In the genomic region with DNA sequence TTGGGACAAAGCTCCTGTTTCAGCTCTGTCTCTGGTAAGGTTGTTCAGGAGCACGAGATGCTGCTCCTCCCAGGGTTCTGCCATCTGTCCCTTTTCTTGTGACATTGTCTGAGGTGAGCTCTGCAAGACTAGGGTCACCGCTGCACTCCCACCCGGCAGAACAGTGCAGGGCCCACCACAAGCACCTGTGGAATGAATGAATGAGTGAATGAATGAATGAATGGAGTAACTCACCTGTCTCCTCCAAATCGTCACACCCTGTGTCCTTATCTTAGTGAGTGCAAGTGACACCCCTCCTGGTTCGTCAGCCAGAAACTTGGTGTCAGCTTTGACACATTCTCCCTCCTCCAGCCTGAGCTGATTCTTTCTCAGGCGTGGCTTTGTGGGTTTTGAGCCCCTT, we compare ENCODE assay signal across 11 cellular contexts.
DNase-seq lines count a peak whose midpoint lies in the region; ATAC-seq and TF ChIP-seq lines count a peak whose summit lies in the region.
"Had no signal": no experiment of that assay in that cellular context is flagged by ENCODE, and none has a peak within 500 bp of the region (broad histone marks: within the 10 kb centered on the region; RNA-seq: fewer than 3 reads in every experiment).

No MANE protein-coding gene starts in this region.

- H4K20me1 ChIP-seq in H9 (ENCODE audit: control insufficient read depth, insufficient read depth, insufficient read length): no peaks in the 10 kb centered on the region

- H3K9me3 Mint-ChIP-seq in H9: no peaks in the 10 kb centered on the region
- no peaks in the 10 kb centered on the region for H3K9me3 Mint-ChIP-seq in chondrocyte (ENCODE audit: low read depth)
- H3K9me3 Mint-ChIP-seq in naive thymus-derived CD4-positive, alpha-beta T cell: peaks cover 0 to 3% (median 0%) of the 10 kb centered on the region in 11 donors

- H4K8ac ChIP-seq in H9 (replicated peaks; ENCODE audit: insufficient read length, low read depth, low read length): no peak overlapping the region

- no peaks in the 10 kb centered on the region for H3K36me3 ChIP-seq in naive thymus-derived CD4-positive, alpha-beta T cell (ENCODE audit: control insufficient read depth in 2 of 3, insufficient read depth in 3 of 3, low read length in 3 of 3)
- H3K36me3 ChIP-seq: pancreas, SJSA1 had no signal

- H3K4ac ChIP-seq in H9 (ENCODE audit: low read depth, low read length): no peak overlapping the region

- H3K4me2 ChIP-seq in H9 (ENCODE audit: insufficient read depth, insufficient read length, low read length): peak overlapping the region; percentile 57

- no peak for TF ChIP-seq CTCF in AG10803 (conservative IDR thresholded peaks at IDR 0.05; ENCODE audit: low read length)
- no peak for TF ChIP-seq CTCF in H9 (conservative IDR thresholded peaks at IDR 0.05)
- no peak for TF ChIP-seq CTCF in chondrocyte (IDR thresholded peaks at IDR 0.05)

- CTCF ChIA-PET in naive thymus-derived CD4-positive, alpha-beta T cell (lab: Charles Lee): interaction anchor here (0.7 to 3.3 kb wide), 3 partner anchors 10 to 279 kb away, joined by 3 to 35 read pairs (median 5); no protein-coding TSS in a partner anchor

- H3K27me3 ChIP-seq in H9 (ENCODE audit: insufficient read depth, low read length): peaks cover 12% of the 10 kb centered on the region
- peaks cover 0 to 9% of the 10 kb centered on the region in 2 donors for H3K27me3 ChIP-seq in naive thymus-derived CD4-positive, alpha-beta T cell (ENCODE audit: control insufficient read depth in 2 of 2, insufficient read depth in 2 of 2, low read length in 2 of 2)
- H3K27me3 ChIP-seq: pancreas, SJSA1 had no signal

- no peak overlapping the region for H2AFZ ChIP-seq in H9 (ENCODE audit: low read length)

- H3K27ac Mint-ChIP-seq in H9 (no peak overlapping the region), chondrocyte (ENCODE audit: unreplicated experiment) (no peak overlapping the region)
- H3K27ac Mint-ChIP-seq in naive thymus-derived CD4-positive, alpha-beta T cell: no peak overlapping the region

- H3K23ac ChIP-seq in H9 (ENCODE audit: insufficient read length, low read depth, low read length): no peak overlapping the region

- H2BK120ac ChIP-seq in H9 (ENCODE audit: low read depth, low read length, poor library complexity, severe bottlenecking): no peak overlapping the region

- POLR2A ChIA-PET in naive thymus-derived CD4-positive, alpha-beta T cell (lab: Charles Lee): interaction anchor here (1.4 kb wide), 1 partner anchor 67 kb away, joined by 4 read pairs; no protein-coding TSS in a partner anchor

- no peak overlapping the region for H3K27ac ChIP-seq in H9 (ENCODE audit: insufficient read length, low read depth, low read length)
- H3K27ac ChIP-seq in naive thymus-derived CD4-positive, alpha-beta T cell (ENCODE audit: low read depth, low read length): no peak overlapping the region
- H3K27ac ChIP-seq: pancreas, SJSA1 had no signal

- no peak overlapping the region for H3K14ac ChIP-seq in H9 (ENCODE audit: insufficient read depth, low read length)

- no peak overlapping the region for H2BK12ac ChIP-seq in H9 (ENCODE audit: insufficient read length, low read depth, low read length)

- H4K5ac ChIP-seq in H9 (ENCODE audit: insufficient read length, low read depth, low read length): no peak overlapping the region

- H3K4me1 ChIP-seq in H9 (ENCODE audit: insufficient read depth, low read length): peaks cover 5% of the 10 kb centered on the region; the same call in 1 of the 2 replicates
- H3K4me1 ChIP-seq in naive thymus-derived CD4-positive, alpha-beta T cell (ENCODE audit: control insufficient read depth in 2 of 2, insufficient read depth in 2 of 2, low read length in 2 of 2): peaks cover 9 to 11% of the 10 kb centered on the region in 2 donors
- H3K4me1 ChIP-seq: SJSA1 had no signal

- no peak overlapping the region for H2BK5ac ChIP-seq in H9 (ENCODE audit: insufficient read length, low read length)

- no peak for ATAC-seq in naive thymus-derived CD4-positive, alpha-beta T cell
- ATAC-seq in HG03432 (IDR thresholded peaks at IDR 0.05; ENCODE audit: unreplicated experiment) (no peak), HG03378 (IDR thresholded peaks at IDR 0.05; ENCODE audit: unreplicated experiment) (no peak)

- no peaks in the 10 kb centered on the region for H3K79me1 ChIP-seq in H9 (ENCODE audit: insufficient read depth, low read depth, low read length, poor library complexity, severe bottlenecking)

- peaks cover 40% of the 10 kb centered on the region for H3K27me3 Mint-ChIP-seq in H9 (ENCODE audit: low read depth)
- peaks cover 44% of the 10 kb centered on the region for H3K27me3 Mint-ChIP-seq in chondrocyte (ENCODE audit: low read depth)
- peaks cover 38 to 57% (median 50%) of the 10 kb centered on the region in 5 donors for H3K27me3 Mint-ChIP-seq in naive thymus-derived CD4-positive, alpha-beta T cell

- peaks cover 26 to 30% of the 10 kb centered on the region in 2 experiments for H3K4me1 Mint-ChIP-seq in H9
- peaks cover 11% of the 10 kb centered on the region for H3K4me1 Mint-ChIP-seq in chondrocyte (ENCODE audit: low read depth)
- peaks cover 8 to 20% (median 14%) of the 10 kb centered on the region in 7 donors for H3K4me1 Mint-ChIP-seq in naive thymus-derived CD4-positive, alpha-beta T cell

- H3K23me2 ChIP-seq in H9 (ENCODE audit: insufficient read length, low read depth, low read length, poor library complexity, severe bottlenecking): peaks cover 10% of the 10 kb centered on the region

- H3K18ac ChIP-seq in H9 (ENCODE audit: insufficient read length, low read depth, low read length): no peak overlapping the region

- peak overlapping the region; percentile 38 for H3K4me3 ChIP-seq in AG10803 (ENCODE audit: low read length)
- H3K4me3 ChIP-seq in naive thymus-derived CD4-positive, alpha-beta T cell (ENCODE audit: low read length): no peak overlapping the region
- H3K4me3 ChIP-seq: SJSA1 had no signal

- WGBS in H9 (ENCODE audit: extremely low coverage, insufficient read length, low lambda C conversion rate): no CpG with 5 or more reads among the region's 6 CpGs

- no peak overlapping the region for H3K9ac ChIP-seq in H9 (ENCODE audit: extremely low read depth, insufficient read length, low read length)

- H3K56ac ChIP-seq in H9 (ENCODE audit: insufficient read length, low read depth, low read length): no peak overlapping the region

- H2BK15ac ChIP-seq in H9 (ENCODE audit: low read depth, low read length): no peak overlapping the region

- peak overlapping the region; percentile 64 to 74 for H3K4me3 Mint-ChIP-seq in H9
- peak overlapping the region; percentile 65 for H3K4me3 Mint-ChIP-seq in chondrocyte (ENCODE audit: unreplicated experiment)
- H3K4me3 Mint-ChIP-seq in naive thymus-derived CD4-positive, alpha-beta T cell: peak overlapping the region; percentile 38 to 86 (median 76)

- H4K91ac ChIP-seq in H9 (ENCODE audit: insufficient read length, low read depth, low read length): no peak overlapping the region

- H2AK5ac ChIP-seq in H9 (ENCODE audit: insufficient read length, low read length): no peak overlapping the region

- H2BK20ac ChIP-seq in H9 (ENCODE audit: low read depth, low read length, poor library complexity, severe bottlenecking): no peak overlapping the region

- H3K36me3 Mint-ChIP-seq in H9 (ENCODE audit: insufficient read depth in 1 of 3, low read depth in 3 of 3): no peaks in the 10 kb centered on the region
- H3K36me3 Mint-ChIP-seq in chondrocyte (ENCODE audit: low read depth): no peaks in the 10 kb centered on the region
- no peaks in the 10 kb centered on the region for H3K36me3 Mint-ChIP-seq in naive thymus-derived CD4-positive, alpha-beta T cell

- DNase-seq in AG10803 (ENCODE audit: low read depth) (no peak), H9 (no peak), chondrocyte (ENCODE audit: low spot score) (no peak), NCI-H345 (lab: John Stamatoyannopoulos, UW) (no peak), RPMI8226 (no peak)
- DNase-seq in naive thymus-derived CD4-positive, alpha-beta T cell: no peak
- DNase-seq: activated CD4-positive, alpha-beta T cell treated with anti-CD3 and anti-CD28 coated beads, Interleukin-2, amount 50 U/mL, for 4 hours had no signal

- no peaks in the 10 kb centered on the region for H3K9me3 ChIP-seq in H9 (ENCODE audit: control insufficient read depth, low read depth, low read length)
- H3K9me3 ChIP-seq in naive thymus-derived CD4-positive, alpha-beta T cell (ENCODE audit: control insufficient read depth in 2 of 3, low read length in 3 of 3): no peaks in the 10 kb centered on the region
- H3K9me3 ChIP-seq: pancreas, SJSA1 had no signal

- H3T11ph ChIP-seq in H9 (ENCODE audit: low read length): no peak overlapping the region

- intact Hi-C loops in naive thymus-derived CD4-positive, alpha-beta T cell (cut with micrococcal nuclease): no loop called here

- 0 out of 2 replicates have a peak, but pooled peaks cover 2% of the 10 kb centered on the region for H3K79me2 ChIP-seq in H9 (ENCODE audit: insufficient read depth, low read length)
